In the genomic region with DNA sequence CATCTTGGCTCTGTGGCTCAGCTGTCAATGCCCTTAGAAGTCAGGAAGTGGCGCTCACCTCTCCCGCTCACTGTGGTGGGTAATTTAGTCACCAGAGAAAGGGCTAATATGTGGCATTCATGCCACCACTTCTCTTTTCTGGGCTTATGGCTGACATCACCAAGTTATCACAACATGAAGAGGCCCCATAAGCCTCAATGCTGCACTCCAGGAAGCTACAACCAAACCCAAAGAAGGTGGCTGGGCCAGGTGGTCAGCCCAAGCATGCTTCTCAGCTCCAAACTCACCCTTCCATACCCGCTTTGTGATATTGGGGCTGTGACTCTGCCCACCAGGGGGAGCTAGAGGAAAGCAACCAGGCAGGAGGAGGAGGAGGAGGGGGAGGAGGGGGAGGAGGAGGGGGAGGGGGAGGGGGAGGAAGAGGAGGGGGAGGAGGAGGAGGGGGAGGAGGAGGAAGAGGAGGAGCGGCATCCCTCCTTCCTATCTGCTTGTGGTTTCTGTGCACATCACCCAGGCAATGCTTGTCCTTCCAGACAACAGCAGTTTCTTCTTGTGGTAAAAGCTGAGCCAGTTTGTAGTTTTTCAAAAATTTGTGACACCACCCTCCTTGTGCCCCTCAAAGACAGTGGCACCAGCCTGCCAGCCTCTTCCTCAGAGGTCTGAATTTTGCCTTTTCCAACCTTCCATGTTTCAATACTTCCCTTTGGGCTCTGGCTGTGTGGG, we compare ENCODE assay signal across 8 cellular contexts. TPM values are rescaled to one million over a fixed set of nuclear protein-coding genes. Genes with fewer than 3 reads are reported as not detected.
A peak's percentile ranks its signal among the peaks of the same experiment; 100 is the strongest.
DNase-seq lines count a peak whose midpoint lies in the region; ATAC-seq, FAIRE-seq and TF ChIP-seq lines count a peak whose summit lies in the region.

No MANE protein-coding gene starts in this region.

- intact Hi-C loops in K562 (cut with micrococcal nuclease) = loop anchor here (10.0 kb wide), 1 partner anchor 169 kb away; no protein-coding TSS in a partner anchor

- H3K4me3 ChIP-seq in BJ (ENCODE audit: low read depth, low read length) = no peak overlapping the region
- no peak overlapping the region for H3K4me3 ChIP-seq in LNCaP clone FGC (ENCODE audit: low read depth, low read length)
- no peak overlapping the region for H3K4me3 ChIP-seq in K562

- H4K20me1 ChIP-seq in K562 (replicated peaks; ENCODE audit: control insufficient read depth, insufficient read depth, low read length) = no peaks in the 10 kb centered on the region

- POLR2A ChIA-PET in BJ (lab: Charles Lee) (no interaction called here), K562 (lab: Yijun Ruan, JAX) (interaction anchor here (0.6 kb wide), 1 partner anchor 242 kb away, joined by 3 read pairs; no protein-coding TSS in a partner anchor)

- FAIRE-seq in K562 (lab: Jason Lieb, UNC) = peak; percentile 70

- no peak overlapping the region for H3K4me2 ChIP-seq in K562 (ENCODE audit: insufficient read depth, low read length)

- DNase-seq in BJ (ENCODE audit: low read depth) (no peak), LNCaP clone FGC (ENCODE audit: low read depth) (peak; percentile 28), UCSD-AML1 (lab: John Stamatoyannopoulos, UW; ENCODE audit: unreplicated experiment) (peak; percentile 74), K562 (ENCODE audit: extremely low read depth in 1 of 4, low spot score in 3 of 4) (peak; percentile 72 to 76 (median 74)), iris pigment epithelial cell (ENCODE audit: low read depth) (peak; percentile 32), NCI-H1105 (lab: John Stamatoyannopoulos, UW) (no peak)
- DNase-seq in stimulated activated CD4-positive, alpha-beta T cell treated with anti-CD3 and anti-CD28 coated beads, Interleukin-4, amount 100 ng/mL, for 24 hours = peak; percentile 75

- H3K9me1 ChIP-seq in K562 (ENCODE audit: control insufficient read depth, insufficient read depth, low read length) = no peaks in the 10 kb centered on the region

- H3K36me3 ChIP-seq in BJ (ENCODE audit: control insufficient read depth, insufficient read depth, low read length) = no peaks in the 10 kb centered on the region
- no peaks in the 10 kb centered on the region for H3K36me3 ChIP-seq in K562 (ENCODE audit: control insufficient read depth, insufficient read depth, low read length)

- H3K9me3 ChIP-seq in K562 (replicated peaks; ENCODE audit: control insufficient read depth, insufficient read depth, low read depth, low read length) = no peaks in the 10 kb centered on the region

- 0 out of 2 replicates have a peak overlapping the region, but pooled peaks have one; percentile 38 for H2AFZ ChIP-seq in K562 (ENCODE audit: low read depth, low read length)

- H3K4me1 ChIP-seq in K562 (replicated peaks in 1 of 2; ENCODE audit: control insufficient read depth in 2 of 2, insufficient read depth in 2 of 2, low read length in 2 of 2) = no peaks in the 10 kb centered on the region

- BruUV-seq in K562 (replicated peaks; lab: Mats Ljungman, UMichigan) = no TSS peak

- CTCF ChIA-PET in BJ (lab: Yijun Ruan, JAX) (interaction anchor here (0.7 to 2.4 kb wide), 22 partner anchors 10 to 396 kb away, joined by 3 to 9 read pairs (median 4); a partner anchor contains a TSS), K562 (lab: Yijun Ruan, JAX; ENCODE audit: low intra/inter-chr PET ratio) (interaction anchor here (0.7 to 2.1 kb wide), 3 partner anchors 173 to 238 kb away, joined by 4 to 8 read pairs (median 4); no protein-coding TSS in a partner anchor)

- 10% methylated on average over 2 of the region's 4 CpGs for WGBS in K562 (ENCODE audit: insufficient coverage, low coverage, missing lambda C conversion rate)

- no peak overlapping the region for H3K27ac ChIP-seq in K562 (ENCODE audit: extremely low read depth, low read depth, low read length)

- peak in 1 of 2 experiments; percentile 55; a peak in 2 of 4 replicates for TF ChIP-seq RAD21 in K562 (CRISPR knock-in tag; conservative IDR thresholded peaks at IDR 0.05 in 1 of 2, IDR thresholded peaks at IDR 0.05 in 1 of 2)

- TF ChIP-seq CTCF in BJ (IDR thresholded peaks at IDR 0.05; ENCODE audit: insufficient read depth, low read depth, low read length) = peak; percentile 63
- peak; percentile 91 for TF ChIP-seq CTCF in LNCaP clone FGC (IDR thresholded peaks at IDR 0.05; ENCODE audit: control insufficient read depth, extremely low read depth, insufficient read depth)
- peak; percentile 42 to 69 (median 60); a peak in 5 of 6 replicates for TF ChIP-seq CTCF in K562 (IDR thresholded peaks at IDR 0.05 in 2 of 3, conservative IDR thresholded peaks at IDR 0.05 in 1 of 3; ENCODE audit: insufficient read depth in 2 of 3, low read depth in 1 of 3, low read length in 3 of 3)

- TF ChIP-seq POLR2A in K562 (conservative IDR thresholded peaks at IDR 0.05) = no peak

- in situ Hi-C loops in K562 (cut with MboI) = no loop called here

- no peak for TF ChIP-seq EP300 in K562 (IDR thresholded peaks at IDR 0.05; ENCODE audit: low read length)

- H3K27me3 ChIP-seq in BJ (ENCODE audit: control insufficient read depth, insufficient read depth, low read length) (peaks cover 7% of the 10 kb centered on the region), K562 (ENCODE audit: control insufficient read depth in 2 of 2, insufficient read depth in 2 of 2, low read length in 2 of 2) (peaks cover 0 to 14% of the 10 kb centered on the region in 2 experiments; a peak in 4 of 5 replicates)

- H3K9ac ChIP-seq in K562 (ENCODE audit: insufficient read depth in 1 of 2, low read depth in 2 of 2, low read length in 2 of 2) = no peak overlapping the region

- ATAC-seq in GM19328 (IDR thresholded peaks at IDR 0.05; ENCODE audit: unreplicated experiment) (peak; percentile 45), K562 (peak; percentile 83)

- no peaks in the 10 kb centered on the region for H3K79me2 ChIP-seq in K562 (ENCODE audit: control insufficient read depth, insufficient read depth, low read length)

TF ChIP-seq in K562, 482 proteins besides CTCF, POLR2A, EP300 and RAD21 (continues in another document):
- TF ChIP-seq HSF4 (CRISPR knock-in tag; IDR thresholded peaks at IDR 0.05; ENCODE audit: borderline replicate concordance) (no peak), KDM1A (IDR thresholded peaks at IDR 0.05) (peak in 1 of 2 experiments; percentile 30; a peak in 1 of 4 replicates), SMC3 (conservative IDR thresholded peaks at IDR 0.05; ENCODE audit: insufficient read depth, low read depth, low read length) (0 out of 2 replicates have a peak, but pooled peaks have one; percentile 51), HDAC8 (tag; IDR thresholded peaks at IDR 0.05) (no peak)
- TF ChIP-seq, protein P1, sequence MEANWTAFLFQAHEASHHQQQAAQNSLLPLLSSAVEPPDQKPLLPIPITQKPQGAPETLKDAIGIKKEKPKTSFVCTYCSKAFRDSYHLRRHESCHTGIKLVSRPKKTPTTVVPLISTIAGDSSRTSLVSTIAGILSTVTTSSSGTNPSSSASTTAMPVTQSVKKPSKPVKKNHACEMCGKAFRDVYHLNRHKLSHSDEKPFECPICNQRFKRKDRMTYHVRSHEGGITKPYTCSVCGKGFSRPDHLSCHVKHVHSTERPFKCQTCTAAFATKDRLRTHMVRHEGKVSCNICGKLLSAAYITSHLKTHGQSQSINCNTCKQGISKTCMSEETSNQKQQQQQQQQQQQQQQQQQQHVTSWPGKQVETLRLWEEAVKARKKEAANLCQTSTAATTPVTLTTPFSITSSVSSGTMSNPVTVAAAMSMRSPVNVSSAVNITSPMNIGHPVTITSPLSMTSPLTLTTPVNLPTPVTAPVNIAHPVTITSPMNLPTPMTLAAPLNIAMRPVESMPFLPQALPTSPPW (CRISPR knock-in tag; IDR thresholded peaks at IDR 0.05) = peak; percentile 85

RNA-seq across cellular contexts. Expression of a gene that starts 42.1 kb away (rescaled TPM):
- polyA plus RNA-seq in BJ (2011; rRNA removed) = 0.06 TPM in 1 of 2 replicates, not detected in the other
- not detected in 2 replicates for polyA minus RNA-seq in BJ (2011; rRNA and poly(A)+ RNA removed)
- 5.2 and 7.0 TPM in 2 replicates for total RNA-seq in K562 (2011; cell fraction: chromatin; rRNA removed; ENCODE audit: low replicate concordance)
- 4.5 and 10.0 TPM in 2 replicates for total RNA-seq in K562 (2011; cell fraction: nucleolus; rRNA removed)
- total RNA-seq in K562 (2011; cell fraction: nucleoplasm; rRNA removed) = 2.8 and 5.3 TPM in 2 replicates
- total RNA-seq in K562 (2014; rRNA removed) = 1.4 and 1.6 TPM in 2 replicates
- 1.2 and 1.4 TPM in 2 replicates for total RNA-seq in K562 (2014; rRNA removed; fragmentation: Illumina TruSeq; extraction: Trizol)
- 5.0 and 5.2 TPM in 2 replicates for total RNA-seq in K562 (2015; rRNA removed; fragmentation: Illumina TruSeq; extraction: Trizol)
- total RNA-seq in K562 (2021) = 1.6 and 2.5 TPM in 2 replicates
- polyA plus RNA-seq in K562 (2011; rRNA removed) = 4.0 and 5.1 TPM in 2 replicates
- 2.3 and 5.8 TPM in 2 replicates for polyA plus RNA-seq in K562 (2011; cell fraction: cytosol; rRNA removed)
- 10.4 and 19.4 TPM in 2 replicates for polyA plus RNA-seq in K562 (2011; cell fraction: nucleus; rRNA removed)
- polyA plus RNA-seq in K562 (2012) = 2.4 and 3.1 TPM in 2 replicates
- 0.54 and 1.5 TPM in 2 replicates for polyA plus RNA-seq in K562 (2014; fragmentation: Illumina TruSeq; extraction: Trizol)
- under 1 TPM; 0.11 to 0.38 TPM for polyA plus RNA-seq in K562 (2014; fragmentation: Nextera tagmentation; extraction: Ambion mirVana)
- 1.6 TPM in 2 replicates for polyA plus RNA-seq in K562 (2014; rRNA removed)
- 0.98 and 1.4 TPM in 2 replicates for polyA minus RNA-seq in K562 (2011; rRNA and poly(A)+ RNA removed)
- 0.86 and 1.3 TPM in 2 replicates for polyA minus RNA-seq in K562 (2011; cell fraction: cytosol; rRNA and poly(A)+ RNA removed)
- polyA minus RNA-seq in K562 (2011; cell fraction: nucleus; rRNA and poly(A)+ RNA removed) = 3.7 and 4.4 TPM in 2 replicates

RNA-seq across cellular contexts. Expression of a gene that starts 55.2 kb away (rescaled TPM):
- polyA plus RNA-seq in BJ (2011; rRNA removed) (0.05 and 0.09 TPM in 2 replicates), K562 (2011; rRNA removed) (not detected in 2 replicates), K562 (2014; fragmentation: Illumina TruSeq; extraction: Trizol) (not detected in 2 replicates), K562 (2014; fragmentation: Nextera tagmentation; extraction: Ambion mirVana) (not detected), K562 (2014; rRNA removed) (not detected in 2 replicates)
- polyA minus RNA-seq in BJ (2011; rRNA and poly(A)+ RNA removed) = not detected in 2 replicates
- total RNA-seq in K562 (2011; cell fraction: chromatin; rRNA removed; ENCODE audit: low replicate concordance) = 0.72 and 1.5 TPM in 2 replicates
- total RNA-seq in K562 (2011; cell fraction: nucleolus; rRNA removed) = 0.26 and 0.83 TPM in 2 replicates
- total RNA-seq in K562 (2011; cell fraction: nucleoplasm; rRNA removed) = 0.59 and 0.84 TPM in 2 replicates
- total RNA-seq in K562 (2014; rRNA removed) (0.08 and 0.09 TPM in 2 replicates), K562 (2014; rRNA removed; fragmentation: Illumina TruSeq; extraction: Trizol) (not detected in 2 replicates), K562 (2015; rRNA removed; fragmentation: Illumina TruSeq; extraction: Trizol) (0.07 and 0.08 TPM in 2 replicates), K562 (2021) (0.07 and 0.16 TPM in 2 replicates)
- not detected in 2 replicates for polyA plus RNA-seq in K562 (2011; cell fraction: cytosol; rRNA removed)
- polyA plus RNA-seq in K562 (2011; cell fraction: nucleus; rRNA removed) = 0.08 and 0.13 TPM in 2 replicates
- 0.04 TPM in 1 of 2 replicates, not detected in the other for polyA plus RNA-seq in K562 (2012)
- 0.04 and 0.06 TPM in 2 replicates for polyA minus RNA-seq in K562 (2011; rRNA and poly(A)+ RNA removed)
- not detected in 2 replicates for polyA minus RNA-seq in K562 (2011; cell fraction: cytosol; rRNA and poly(A)+ RNA removed)
- polyA minus RNA-seq in K562 (2011; cell fraction: nucleus; rRNA and poly(A)+ RNA removed) = 0.67 and 1.00 TPM in 2 replicates

Comparison
In these comparisons a context has a peak if more than half of its experiments do, and no peak if none do; other contexts are left out.
1. DNase-seq: peak in LNCaP clone FGC (single experiment), UCSD-AML1 (single experiment), K562 (4 of 4), iris pigment epithelial cell (single experiment) and stimulated activated CD4-positive, alpha-beta T cell treated with anti-CD3 and anti-CD28 coated beads, Interleukin-4, amount 100 ng/mL, for 24 hours (single experiment); none in BJ (single experiment) and NCI-H1105 (single experiment).
2. Peak in every context shown above with its lines, with median percentiles within 50 percentile points of each other: CTCF ChIP-seq.